Comparison of ENCODE assay signal across 32 cellular contexts in the genomic region with DNA sequence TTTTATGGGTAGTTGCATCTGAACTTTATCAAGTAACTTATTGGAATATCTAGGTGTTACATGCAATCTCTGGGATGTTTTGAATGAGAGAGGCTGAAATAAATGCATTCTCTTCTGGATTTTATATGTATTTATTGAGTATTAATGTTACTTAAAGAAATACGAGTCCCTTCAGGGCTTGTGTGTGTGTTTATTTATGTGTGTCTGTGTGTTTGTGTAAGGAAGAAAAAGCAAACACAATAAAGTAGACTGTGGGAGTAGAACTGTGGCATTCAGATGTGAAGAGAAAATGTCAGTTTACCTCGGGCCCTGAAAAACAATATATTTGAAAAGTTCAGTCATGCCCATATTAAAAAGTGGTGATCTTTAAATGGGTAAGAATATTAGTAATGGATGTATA.
"Had no signal": no experiment of that assay in that cellular context is flagged by ENCODE, and none has a peak within 500 bp of the region (broad histone marks: within the 10 kb centered on the region; RNA-seq: fewer than 3 reads in every experiment).

No MANE protein-coding gene starts in this region.

- H3K4me1 Mint-ChIP-seq: activated CD4-positive, alpha-beta T cell treated with anti-CD3 and anti-CD28 coated beads, Interleukin-2, amount 10 ng/mL, durations not matched to agents 7 days and 5 days; activated T-helper 17 cell treated with anti-CD3 and anti-CD28 coated beads, Interleukin-2, amount 50 U/mL, for 72 hours; central memory CD8-positive, alpha-beta T cell had no signal

- H3K4me3 Mint-ChIP-seq: activated CD4-positive, alpha-beta T cell treated with anti-CD3 and anti-CD28 coated beads, Interleukin-2, amount 10 ng/mL, durations not matched to agents 7 days and 5 days; activated CD8-positive, alpha-beta T cell treated with anti-CD3 and anti-CD28 coated beads for 36 hours; activated naive CD8-positive, alpha-beta T cell; activated T-cell treated with anti-CD3 and anti-CD28 coated beads, Interleukin-2, amount 50 U/mL, for 4 hours; activated T-helper 17 cell treated with anti-CD3 and anti-CD28 coated beads, Interleukin-2, amount 50 U/mL, for 72 hours; central memory CD8-positive, alpha-beta T cell; dendritic cell treated with granulocyte-macrophage colony-stimulating factor and Interleukin-4, amounts not matched to agents 40 ng/mL and 50 ng/mL, for 4 days; endodermal cell; WTC11 had no signal

- H3K27me3 ChIP-seq: brain microvascular endothelial cell, dorsolateral prefrontal cortex, esophagus muscularis mucosa, foreskin keratinocyte, gastrocnemius medialis, heart right ventricle had no signal

- ATAC-seq: activated CD8-positive, alpha-beta T cell treated with anti-CD3 and anti-CD28 coated beads for 36 hours; activated T-cell treated with anti-CD3 and anti-CD28 coated beads, Interleukin-2, amount 50 U/mL, for 4 hours; activated T-helper 17 cell treated with anti-CD3 and anti-CD28 coated beads, Interleukin-2, amount 50 U/mL, for 72 hours; foreskin keratinocyte; gastrocnemius medialis; heart right ventricle; WTC11 had no signal

- H3K27ac Mint-ChIP-seq: activated CD4-positive, alpha-beta T cell treated with anti-CD3 and anti-CD28 coated beads, Interleukin-2, amount 10 ng/mL, durations not matched to agents 7 days and 5 days; activated CD8-positive, alpha-beta T cell treated with anti-CD3 and anti-CD28 coated beads for 36 hours; activated naive CD8-positive, alpha-beta T cell; activated T-helper 17 cell treated with anti-CD3 and anti-CD28 coated beads, Interleukin-2, amount 50 U/mL, for 72 hours; dendritic cell treated with granulocyte-macrophage colony-stimulating factor and Interleukin-4, amounts not matched to agents 40 ng/mL and 50 ng/mL, for 4 days; endodermal cell; WTC11 had no signal

- H3K27ac ChIP-seq: brain microvascular endothelial cell, coronary artery, dorsolateral prefrontal cortex, esophagus muscularis mucosa, foreskin keratinocyte, gastrocnemius medialis, heart right ventricle, VCaP had no signal

- H3K27me3 Mint-ChIP-seq: activated CD4-positive, alpha-beta T cell treated with anti-CD3 and anti-CD28 coated beads, Interleukin-2, amount 10 ng/mL, durations not matched to agents 7 days and 5 days; activated CD8-positive, alpha-beta T cell treated with anti-CD3 and anti-CD28 coated beads for 36 hours; activated naive CD8-positive, alpha-beta T cell; activated T-helper 17 cell treated with anti-CD3 and anti-CD28 coated beads, Interleukin-2, amount 50 U/mL, for 72 hours; central memory CD8-positive, alpha-beta T cell; dendritic cell treated with granulocyte-macrophage colony-stimulating factor and Interleukin-4, amounts not matched to agents 40 ng/mL and 50 ng/mL, for 4 days had no signal

- H3K9me3 Mint-ChIP-seq: activated CD4-positive, alpha-beta T cell treated with anti-CD3 and anti-CD28 coated beads, Interleukin-2, amount 10 ng/mL, durations not matched to agents 7 days and 5 days; activated T-cell treated with anti-CD3 and anti-CD28 coated beads, Interleukin-2, amount 50 U/mL, for 4 hours; dendritic cell treated with granulocyte-macrophage colony-stimulating factor and Interleukin-4, amounts not matched to agents 40 ng/mL and 50 ng/mL, for 4 days had no signal

- H3K4me3 ChIP-seq: coronary artery, dorsolateral prefrontal cortex, esophagus muscularis mucosa, gastrocnemius medialis, heart right ventricle had no signal

- H3K4me1 ChIP-seq: esophagus muscularis mucosa, foreskin keratinocyte, gastrocnemius medialis, heart right ventricle had no signal

- FAIRE-seq: astrocyte, bronchial epithelial cell had no signal

- H3K36me3 ChIP-seq: brain microvascular endothelial cell, esophagus muscularis mucosa, gastrocnemius medialis, heart right ventricle had no signal

- DNase-seq: activated CD4-positive, alpha-beta T cell treated with anti-CD3 and anti-CD28 coated beads for 1 hour; activated CD4-positive, alpha-beta T cell treated with anti-CD3 and anti-CD28 coated beads for 4 hours; activated CD4-positive, alpha-beta T cell treated with anti-CD3 and anti-CD28 coated beads, Interleukin-2, amount 10 ng/mL, durations not matched to agents 7 days and 5 days; activated CD4-positive, alpha-beta T cell treated with anti-CD3 and anti-CD28 coated beads, Interleukin-2, amount 50 U/mL, for 4 hours; activated CD8-positive, alpha-beta memory T cell treated with anti-CD3 and anti-CD28 coated beads for 24 hours; activated CD8-positive, alpha-beta T cell treated with anti-CD3 and anti-CD28 coated beads for 36 hours; activated effector memory CD4-positive, alpha-beta T cell treated with Interleukin-2 at 50 U/mL for 16 hours; activated gamma-delta T cell treated with Interleukin-2 at 50 U/mL for 16 hours; activated naive CD4-positive, alpha-beta T cell treated with anti-CD3 and anti-CD28 coated beads, Interleukin-2, amount 50 U/mL, for 16 hours; activated naive CD4-positive, alpha-beta T cell treated with Interleukin-2 at 50 U/mL for 16 hours; activated T-cell treated with anti-CD3 and anti-CD28 coated beads, Interleukin-2, amount 50 U/mL, for 4 hours; amniotic stem cell; anterior cingulate cortex; brain microvascular endothelial cell; dorsolateral prefrontal cortex; effector memory CD4-positive, alpha-beta T cell; endodermal cell; erythroblast; foreskin keratinocyte; gastrocnemius medialis; heart right ventricle; T-helper 2 cell had no signal

- H3K36me3 Mint-ChIP-seq: activated naive CD8-positive, alpha-beta T cell had no signal
